In the genomic region with DNA sequence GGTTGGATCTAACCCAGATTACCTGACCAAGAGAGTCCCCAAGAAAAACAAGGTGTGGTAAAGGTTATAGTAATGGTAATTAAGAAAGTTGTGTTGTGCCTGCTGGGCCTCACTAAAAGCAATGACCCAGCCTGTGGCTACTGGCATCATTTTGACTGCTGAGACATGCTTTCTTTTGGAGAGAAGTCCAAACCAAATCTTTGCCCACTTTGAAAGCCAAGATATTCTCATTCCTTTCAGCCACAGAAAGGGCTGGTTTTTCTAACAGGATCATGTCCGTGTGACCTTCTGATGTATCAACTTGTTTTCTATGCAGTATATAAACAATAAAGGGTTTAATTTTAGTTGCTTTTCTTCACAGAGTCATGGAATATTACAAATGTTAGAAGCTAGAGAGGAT, we compare ENCODE assay signal across 20 cellular contexts.
A peak's percentile ranks its signal among the peaks of the same experiment; 100 is the strongest.
DNase-seq lines count a peak whose midpoint lies in the region; ATAC-seq, FAIRE-seq and TF ChIP-seq lines count a peak whose summit lies in the region.
"Had no signal": no experiment of that assay in that cellular context is flagged by ENCODE, and none has a peak within 500 bp of the region (broad histone marks: within the 10 kb centered on the region; RNA-seq: fewer than 3 reads in every experiment).

No MANE protein-coding gene starts in this region.

- TF ChIP-seq POLR2A in suprapubic skin (IDR thresholded peaks at IDR 0.05), result no peak

- H3K9ac ChIP-seq in fibroblast of lung (ENCODE audit: insufficient read depth, low read length), result no peak overlapping the region

- no peak overlapping the region for H2AFZ ChIP-seq in fibroblast of lung (ENCODE audit: low read length)

- no peak for TF ChIP-seq EP300 in suprapubic skin (IDR thresholded peaks at IDR 0.05)

- H3K27ac Mint-ChIP-seq in mesothelial cell of epicardium, result no peak overlapping the region
- H3K27ac Mint-ChIP-seq in T-cell, result peak overlapping the region in 1 of 2 donors; percentile 76
- H3K27ac Mint-ChIP-seq: stimulated activated naive CD8-positive, alpha-beta T cell treated with anti-CD3 and anti-CD28 coated beads, Interleukin-15, Interleukin-2, amounts not matched to agents 100 ng/mL and 50 ng/mL, for 24 hours had no signal

- POLR2A ChIA-PET in T-cell (lab: Charles Lee), result no interaction called here

- H3K4me1 ChIP-seq in fibroblast of lung (ENCODE audit: control insufficient read depth, extremely low read depth, insufficient read depth, low read length), result peaks cover 17% of the 10 kb centered on the region
- H3K4me1 ChIP-seq in suprapubic skin, result peaks cover 33% of the 10 kb centered on the region
- peaks cover 0 to 47% (median 28%) of the 10 kb centered on the region in 9 donors for H3K4me1 ChIP-seq in heart right ventricle

- H3K4me2 ChIP-seq in fibroblast of lung (ENCODE audit: extremely low read depth, insufficient read depth, low read length), result peak overlapping the region; percentile 15

- H3K27me3 ChIP-seq in fibroblast of lung (ENCODE audit: control insufficient read depth, insufficient read depth, low read length) (no peaks in the 10 kb centered on the region), suprapubic skin (no peaks in the 10 kb centered on the region), heart right ventricle (no peaks in the 10 kb centered on the region)
- H3K27me3 ChIP-seq: gastrocnemius medialis, right lobe of liver, vagina had no signal

- H3K27me3 Mint-ChIP-seq in mesothelial cell of epicardium (ENCODE audit: low read depth) (no peaks in the 10 kb centered on the region), T-cell (no peaks in the 10 kb centered on the region)
- H3K27me3 Mint-ChIP-seq: activated CD8-positive, alpha-beta memory T cell treated with anti-CD3 and anti-CD28 coated beads, Interleukin-2, amount 10 ng/mL, durations not matched to agents 7 days and 5 days; stimulated activated naive CD8-positive, alpha-beta T cell treated with anti-CD3 and anti-CD28 coated beads, Interleukin-15, Interleukin-2, amounts not matched to agents 100 ng/mL and 50 ng/mL, for 24 hours had no signal

- H3K9me3 Mint-ChIP-seq in mesothelial cell of epicardium (peaks cover 33% of the 10 kb centered on the region), T-cell (no peaks in the 10 kb centered on the region)
- H3K9me3 Mint-ChIP-seq: activated T-helper 2 cell treated with anti-CD3 and anti-CD28 coated beads, Interferon-gamma antibody, Interleukin-2, Interleukin-4, amounts not matched to agents 10 μg/mL and 5 μg/mL and 100 μg/mL, durations not matched to agents 14 hours and 24 hours and 36 hours had no signal

- H3K4me3 Mint-ChIP-seq in mesothelial cell of epicardium, result no peak overlapping the region
- peak overlapping the region in 1 of 3 donors; percentile 78 for H3K4me3 Mint-ChIP-seq in T-cell

- H3K36me3 ChIP-seq in fibroblast of lung (ENCODE audit: control insufficient read depth, insufficient read depth, low read length) (no peaks in the 10 kb centered on the region), suprapubic skin (no peaks in the 10 kb centered on the region), heart right ventricle (no peaks in the 10 kb centered on the region)
- H3K36me3 ChIP-seq: gastrocnemius medialis, right lobe of liver, vagina had no signal

- WGBS in suprapubic skin, result 56% methylated on average over 1 of the region's 1 CpG
- WGBS in heart right ventricle, 2 donors, result 80 to 81% methylated on average over 1 of the region's 1 CpG

- intact Hi-C loops in heart right ventricle (cut with DNase I), result no loop called here

- no peak for TF ChIP-seq CTCF in fibroblast of lung (conservative IDR thresholded peaks at IDR 0.05 in 1 of 2, IDR thresholded peaks at IDR 0.05 in 1 of 2; ENCODE audit: low read depth in 1 of 2, low read length in 2 of 2)
- no peak for TF ChIP-seq CTCF in suprapubic skin (IDR thresholded peaks at IDR 0.05)
- TF ChIP-seq CTCF in mesothelial cell of epicardium (IDR thresholded peaks at IDR 0.05; ENCODE audit: unreplicated experiment), result no peak
- no peak for TF ChIP-seq CTCF in heart right ventricle (IDR thresholded peaks at IDR 0.05)

- H3K36me3 Mint-ChIP-seq in mesothelial cell of epicardium (peaks cover 11% of the 10 kb centered on the region), T-cell (no peaks in the 10 kb centered on the region)

- H3K27ac ChIP-seq in fibroblast of lung (ENCODE audit: insufficient read depth, low read length), result no peak overlapping the region
- peak overlapping the region; percentile 28 for H3K27ac ChIP-seq in suprapubic skin
- peak overlapping the region in 2 of 10 donors; percentile 1 to 5 for H3K27ac ChIP-seq in heart right ventricle
- H3K27ac ChIP-seq: right lobe of liver, vagina had no signal

- H3K79me2 ChIP-seq in fibroblast of lung (ENCODE audit: control insufficient read depth, insufficient read depth, low read length), result no peaks in the 10 kb centered on the region

- no peaks in the 10 kb centered on the region for H4K20me1 ChIP-seq in fibroblast of lung (ENCODE audit: control insufficient read depth, extremely low read depth, insufficient read depth, low read length)

- peaks cover 28% of the 10 kb centered on the region for H3K4me1 Mint-ChIP-seq in mesothelial cell of epicardium
- peaks cover 42 to 45% (median 45%) of the 10 kb centered on the region in 3 donors for H3K4me1 Mint-ChIP-seq in T-cell

- H3K9me3 ChIP-seq in fibroblast of lung (ENCODE audit: control insufficient read depth, insufficient read depth, low read depth, low read length) (no peaks in the 10 kb centered on the region), suprapubic skin (no peaks in the 10 kb centered on the region), heart right ventricle (no peaks in the 10 kb centered on the region)
- H3K9me3 ChIP-seq: gastrocnemius medialis, right lobe of liver, vagina had no signal

- no peak overlapping the region for H3K4me3 ChIP-seq in fibroblast of lung (replicated peaks in 1 of 4; ENCODE audit: control extremely low read depth in 1 of 4, insufficient read depth in 1 of 4, low read depth in 3 of 4, low read length in 4 of 4)
- H3K4me3 ChIP-seq in suprapubic skin, result no peak overlapping the region
- H3K4me3 ChIP-seq in heart right ventricle, result no peak overlapping the region
- H3K4me3 ChIP-seq: gastrocnemius medialis, right lobe of liver, vagina had no signal

- peak; percentile 17 for DNase-seq in EH (ENCODE audit: low read depth)
- DNase-seq in fibroblast of lung (ENCODE audit: low read depth in 2 of 2), result peak; percentile 50 to 70
- DNase-seq in suprapubic skin (ENCODE audit: low spot score in 2 of 2), result no peak
- DNase-seq in mesothelial cell of epicardium (ENCODE audit: low spot score in 2 of 2, unreplicated experiment in 2 of 2), result no peak
- DNase-seq in T-cell, result no peak
- no peak for DNase-seq in heart right ventricle
- DNase-seq: activated CD8-positive, alpha-beta memory T cell treated with anti-CD3 and anti-CD28 coated beads, Interleukin-2, amount 10 ng/mL, durations not matched to agents 7 days and 5 days; amniotic stem cell; gastrocnemius medialis; left colon; occipital lobe; right lobe of liver; stimulated activated CD4-positive, alpha-beta T cell treated with anti-CD3 and anti-CD28 coated beads, Interleukin-1b, Interleukin-23, amount 100 ng/mL, for 48 hours had no signal

- no peak for ATAC-seq in T-cell (replicated peaks in 1 of 4)
- no peak for ATAC-seq in heart right ventricle
- ATAC-seq in GM18909 (IDR thresholded peaks at IDR 0.05; ENCODE audit: poor library complexity, unreplicated experiment), result no peak
- ATAC-seq: gastrocnemius medialis, left colon, right lobe of liver had no signal

- CTCF ChIA-PET in T-cell (lab: Charles Lee), result no interaction called here

- FAIRE-seq in TTC549 (lab: Jason Lieb, UNC), result peak; percentile 89
- FAIRE-seq: colon, D721Med had no signal

Comparison
In these comparisons a context has a peak if more than half of its experiments do, and no peak if none do; other contexts are left out.
1. DNase-seq: peak in EH (single experiment) and fibroblast of lung (2 of 2); none in suprapubic skin (0 of 2), mesothelial cell of epicardium (0 of 2), T-cell (0 of 34) and heart right ventricle (0 of 2).